ENCODE assay signal across 9 cellular contexts in genomic region chr5:77143998-77144836, GRCh38. TPM values are rescaled to one million over a fixed set of nuclear protein-coding genes. Genes with fewer than 3 reads are reported as not detected.
DNase-seq lines count a peak whose midpoint lies in the region; ATAC-seq, FAIRE-seq and TF ChIP-seq lines count a peak whose summit lies in the region.
"Had no signal": no experiment of that assay in that cellular context is flagged by ENCODE, and none has a peak within 500 bp of the region (broad histone marks: within the 10 kb centered on the region; RNA-seq: fewer than 3 reads in every experiment).

No MANE protein-coding gene starts in this region.

- no peak overlapping the region for H3K27ac Mint-ChIP-seq in astrocyte (ENCODE audit: unreplicated experiment)

- H3K79me2 ChIP-seq in astrocyte (ENCODE audit: insufficient read depth, low read length): no peaks in the 10 kb centered on the region

- TF ChIP-seq CTCF in astrocyte (IDR thresholded peaks at IDR 0.05; ENCODE audit: insufficient read depth, low read depth, low read length) (peak; percentile 91), gastrocnemius medialis (IDR thresholded peaks at IDR 0.05 in 4 of 5, conservative IDR thresholded peaks at IDR 0.05 in 1 of 5) (peak; percentile 36 to 79 (median 51))

- H3K9me3 ChIP-seq in astrocyte (ENCODE audit: insufficient read depth, low read depth, low read length) (no peaks in the 10 kb centered on the region), gastrocnemius medialis (no peaks in the 10 kb centered on the region)
- H3K9me3 ChIP-seq: neutrophil had no signal

- DNase-seq in NCI-H510A treated with DMSO at 0.1 percent for 48 hours (lab: John Stamatoyannopoulos, UW): peak; percentile 63
- DNase-seq in NCI-H510A (lab: John Stamatoyannopoulos, UW): no peak
- peak; percentile 47 for DNase-seq in MV-4-11 (lab: John Stamatoyannopoulos, UW)
- DNase-seq in T-helper 9 cell: peak; percentile 11
- DNase-seq in astrocyte (ENCODE audit: low read depth): peak; percentile 41
- DNase-seq in hepatic stellate cell (ENCODE audit: low spot score): peak; percentile 45
- peak; percentile 36 to 51 for DNase-seq in gastrocnemius medialis

- no peak overlapping the region for H3K4me3 Mint-ChIP-seq in astrocyte (ENCODE audit: unreplicated experiment)

- ATAC-seq in gastrocnemius medialis: peak; percentile 74 to 81
- no peak for ATAC-seq in HG02798 (IDR thresholded peaks at IDR 0.05; ENCODE audit: poor library complexity, unreplicated experiment)

- H3K27ac ChIP-seq in astrocyte (ENCODE audit: low read depth, low read length): no peak overlapping the region
- H3K27ac ChIP-seq in gastrocnemius medialis: no peak overlapping the region
- H3K27ac ChIP-seq: neutrophil had no signal

- peaks cover 1% of the 10 kb centered on the region for H3K27me3 Mint-ChIP-seq in astrocyte (ENCODE audit: low read depth, unreplicated experiment)

- H3K4me1 ChIP-seq in astrocyte (ENCODE audit: insufficient read depth, low read length): peaks cover 2% of the 10 kb centered on the region
- H3K4me1 ChIP-seq in gastrocnemius medialis: no peaks in the 10 kb centered on the region

- peak; percentile 20 for FAIRE-seq in astrocyte (lab: Jason Lieb, UNC)

- no peak for TF ChIP-seq POLR2A in gastrocnemius medialis (IDR thresholded peaks at IDR 0.05)

- H3K4me2 ChIP-seq in astrocyte (ENCODE audit: low read length): no peak overlapping the region

- in situ Hi-C loops in gastrocnemius medialis (cut with MboI; ENCODE audit: low sequenced_read_pairs in 4 of 4): loop anchor here in 2 of 4 donors (10.0 to 25.0 kb wide), 2 partner anchors 341 to 343 kb away; partner anchors contain the start of gene WDR41 (in 1 of the 2)

- H3K36me3 ChIP-seq in astrocyte (ENCODE audit: insufficient read depth, low read length) (no peaks in the 10 kb centered on the region), gastrocnemius medialis (no peaks in the 10 kb centered on the region)
- H3K36me3 ChIP-seq: neutrophil had no signal

- H3K4me1 Mint-ChIP-seq in astrocyte (ENCODE audit: low read depth, unreplicated experiment): peaks cover 9% of the 10 kb centered on the region

- peaks cover 3% of the 10 kb centered on the region for H3K9me3 Mint-ChIP-seq in astrocyte (ENCODE audit: unreplicated experiment)

- no peak overlapping the region for H3K9ac ChIP-seq in astrocyte (ENCODE audit: low read length)

- H3K4me3 ChIP-seq in astrocyte (ENCODE audit: insufficient read depth, low read depth, low read length): no peak overlapping the region
- H3K4me3 ChIP-seq in gastrocnemius medialis: no peak overlapping the region

- no peaks in the 10 kb centered on the region for H3K27me3 ChIP-seq in astrocyte (ENCODE audit: insufficient read depth, low read length)
- no peaks in the 10 kb centered on the region for H3K27me3 ChIP-seq in gastrocnemius medialis
- H3K27me3 ChIP-seq: neutrophil had no signal

- no peaks in the 10 kb centered on the region for H3K36me3 Mint-ChIP-seq in astrocyte (ENCODE audit: low read depth, unreplicated experiment)

- intact Hi-C loops in gastrocnemius medialis (cut with DNase I; ENCODE audit: low total_unique reads): loop anchor here (1.0 to 2.0 kb wide), 2 partner anchors 95 to 348 kb away; partner anchors contain the start of gene WDR41

- no peaks in the 10 kb centered on the region for H4K20me1 ChIP-seq in astrocyte (ENCODE audit: insufficient read depth, low read length)

- no peak overlapping the region for H2AFZ ChIP-seq in astrocyte (ENCODE audit: low read depth, low read length)

RNA-seq across cellular contexts. Expression of gene ZBED3, which starts 57.1 kb away (rescaled TPM):
- 6.0 and 7.9 TPM in 2 replicates for total RNA-seq in astrocyte
- 1 to 10 TPM in 2 of 4 donors, under 1 TPM in 2; 0.53 to 1.2 (median 0.94) TPM for total RNA-seq in gastrocnemius medialis
